Comparison of ENCODE assay signal across 8 cellular contexts in genomic region chr10:132418520-132419416, GRCh38. TPM values are rescaled to one million over a fixed set of nuclear protein-coding genes. Genes with fewer than 3 reads are reported as not detected.
DNase-seq lines count a peak whose midpoint lies in the region; ATAC-seq and TF ChIP-seq lines count a peak whose summit lies in the region.

No MANE protein-coding gene starts in this region.

- H3K36me3 Mint-ChIP-seq in natural killer cell treated with Interleukin-12 subunit alpha and Interleukin-12 subunit beta and Interleukin-15 and Interleukin-18, amount 100 ng/mL, for 72 hours: peaks cover 8% of the 10 kb centered on the region

- no peak overlapping the region for H2BK120ac ChIP-seq in neuronal stem cell (ENCODE audit: low read depth, low read length)

- no peak overlapping the region for H4K91ac ChIP-seq in neuronal stem cell (ENCODE audit: low read depth, low read length, poor library complexity)

- peaks cover 2% of the 10 kb centered on the region for H3K79me1 ChIP-seq in neuronal stem cell (ENCODE audit: low read depth, low read length)

- H2AK5ac ChIP-seq in neuronal stem cell (ENCODE audit: low read depth, low read length): peak overlapping the region; percentile 89

- no peaks in the 10 kb centered on the region for H3K27me3 Mint-ChIP-seq in natural killer cell treated with Interleukin-12 subunit alpha and Interleukin-12 subunit beta and Interleukin-15 and Interleukin-18, amount 100 ng/mL, for 72 hours

- peak overlapping the region; percentile 82 for H2BK5ac ChIP-seq in neuronal stem cell (ENCODE audit: low read length)

- H2BK15ac ChIP-seq in neuronal stem cell (ENCODE audit: low read length): peak overlapping the region; percentile 33

- DNase-seq in DND-41: no peak
- DNase-seq in NCI-H146 (lab: John Stamatoyannopoulos, UW): peak; percentile 67
- DNase-seq in neuronal stem cell (ENCODE audit: low spot score): no peak
- no peak for DNase-seq in RKO (ENCODE audit: low spot score)
- DNase-seq in stimulated activated CD4-positive, alpha-beta T cell treated with anti-CD3 and anti-CD28 coated beads, Interleukin-2, amount 100 ng/mL, for 24 hours: no peak
- no peak for DNase-seq in natural killer cell treated with Interleukin-12 subunit alpha and Interleukin-12 subunit beta and Interleukin-15 and Interleukin-18, amount 100 ng/mL, for 72 hours (ENCODE audit: low spot score)

- H3K4me1 ChIP-seq in DND-41 (ENCODE audit: insufficient read depth, low read length) (no peaks in the 10 kb centered on the region), duodenal mucosa (ENCODE audit: control insufficient read depth in 1 of 2, insufficient read depth in 2 of 2, low read length in 2 of 2) (peaks cover 40 to 62% of the 10 kb centered on the region in 2 donors), neuronal stem cell (ENCODE audit: control insufficient read depth in 2 of 2, insufficient read depth in 1 of 2, low read depth in 1 of 2, low read length in 2 of 2) (peaks cover 13 to 40% of the 10 kb centered on the region in 2 donors)

- ATAC-seq in DND-41 (ENCODE audit: insufficient read depth, low read depth): peak; percentile 23; the same call in 1 of the 3 replicates
- no peak for ATAC-seq in GM21367 (IDR thresholded peaks at IDR 0.05; ENCODE audit: unreplicated experiment)
- no peak for ATAC-seq in natural killer cell treated with Interleukin-12 subunit alpha and Interleukin-12 subunit beta and Interleukin-15 and Interleukin-18, amount 100 ng/mL, for 72 hours

- no peak overlapping the region for H3K4me3 ChIP-seq in DND-41 (ENCODE audit: low read depth in 1 of 2, low read length in 2 of 2)
- H3K4me3 ChIP-seq in duodenal mucosa (ENCODE audit: low read depth in 1 of 2, low read length in 2 of 2): no peak overlapping the region
- no peak overlapping the region for H3K4me3 ChIP-seq in neuronal stem cell (ENCODE audit: low read length in 2 of 2)

- H4K20me1 ChIP-seq in DND-41 (ENCODE audit: insufficient read depth, low read length): peaks cover 18% of the 10 kb centered on the region

- peak overlapping the region; percentile 89 for H2BK12ac ChIP-seq in neuronal stem cell (ENCODE audit: low read length)

- no peak for TF ChIP-seq CTCF in DND-41 (IDR thresholded peaks at IDR 0.05; ENCODE audit: borderline replicate concordance, extremely low read depth, low read length, poor library complexity, severe bottlenecking)

- no peaks in the 10 kb centered on the region for H3K27me3 ChIP-seq in DND-41 (ENCODE audit: insufficient read depth, low read length, poor library complexity)
- H3K27me3 ChIP-seq in duodenal mucosa (ENCODE audit: control insufficient read depth in 1 of 2, insufficient read depth in 2 of 2, low read length in 2 of 2): no peaks in the 10 kb centered on the region
- H3K27me3 ChIP-seq in neuronal stem cell (ENCODE audit: control insufficient read depth in 3 of 3, insufficient read depth in 3 of 3, low read depth in 1 of 3, low read length in 3 of 3): peaks cover 0 to 2% (median 0%) of the 10 kb centered on the region in 3 experiments

- no peak overlapping the region for H3K4me2 ChIP-seq in DND-41 (ENCODE audit: insufficient read depth, low read length)
- H3K4me2 ChIP-seq in neuronal stem cell (ENCODE audit: insufficient read depth, low read length, poor library complexity, severe bottlenecking): peak overlapping the region; percentile 4

- H4K8ac ChIP-seq in neuronal stem cell (ENCODE audit: low read depth, low read length): peak overlapping the region; percentile 65

- WGBS in neuronal stem cell (ENCODE audit: extremely low coverage in 2 of 2, insufficient read length in 2 of 2, insufficient replicate concordance in 1 of 2), 2 donors: no CpG with 5 or more reads among the region's 18 CpGs

- no peak overlapping the region for H3K4ac ChIP-seq in neuronal stem cell (ENCODE audit: low read length)

- H3K36me3 ChIP-seq in DND-41 (ENCODE audit: insufficient read depth, low read length): peaks cover 7% of the 10 kb centered on the region; the same call in 1 of the 2 replicates
- H3K36me3 ChIP-seq in duodenal mucosa (ENCODE audit: control insufficient read depth in 1 of 2, insufficient read depth in 2 of 2, low read length in 2 of 2): peaks cover 0 to 6% of the 10 kb centered on the region in 2 donors
- peaks cover 2 to 4% of the 10 kb centered on the region in 2 donors for H3K36me3 ChIP-seq in neuronal stem cell (replicated peaks in 1 of 2; ENCODE audit: control insufficient read depth in 2 of 2, insufficient read depth in 2 of 2, low read length in 2 of 2)

- peaks cover 21 to 36% of the 10 kb centered on the region in 2 donors for H3K4me1 Mint-ChIP-seq in natural killer cell treated with Interleukin-12 subunit alpha and Interleukin-12 subunit beta and Interleukin-15 and Interleukin-18, amount 100 ng/mL, for 72 hours (ENCODE audit: low read depth in 2 of 2)

- H2AFZ ChIP-seq in DND-41 (ENCODE audit: low read depth, low read length) (no peak overlapping the region), neuronal stem cell (ENCODE audit: low read length) (no peak overlapping the region)

- no peaks in the 10 kb centered on the region for H3K9me3 Mint-ChIP-seq in natural killer cell treated with Interleukin-12 subunit alpha and Interleukin-12 subunit beta and Interleukin-15 and Interleukin-18, amount 100 ng/mL, for 72 hours

- no peak overlapping the region for H3K4me3 Mint-ChIP-seq in natural killer cell treated with Interleukin-12 subunit alpha and Interleukin-12 subunit beta and Interleukin-15 and Interleukin-18, amount 100 ng/mL, for 72 hours

- H3K18ac ChIP-seq in neuronal stem cell (ENCODE audit: low read length): peak overlapping the region; percentile 92

- H3K9me3 ChIP-seq in DND-41 (ENCODE audit: insufficient read depth, low read length, severe bottlenecking): no peaks in the 10 kb centered on the region
- H3K9me3 ChIP-seq in duodenal mucosa (ENCODE audit: control insufficient read depth in 1 of 2, low read length in 2 of 2): no peaks in the 10 kb centered on the region
- peaks cover 0 to 3% of the 10 kb centered on the region in 2 donors for H3K9me3 ChIP-seq in neuronal stem cell (replicated peaks in 1 of 2; ENCODE audit: control insufficient read depth in 2 of 2, insufficient read depth in 1 of 2, low read depth in 1 of 2, low read length in 2 of 2)

- H3K27ac ChIP-seq in DND-41 (ENCODE audit: low read length) (no peak overlapping the region), duodenal mucosa (ENCODE audit: low read depth, low read length) (peak overlapping the region; percentile 73), neuronal stem cell (replicated peaks; ENCODE audit: low read length) (peak overlapping the region; percentile 17)

- H3K9ac ChIP-seq in DND-41 (ENCODE audit: low read depth, low read length): no peak overlapping the region
- peak overlapping the region; percentile 64 to 65 for H3K9ac ChIP-seq in duodenal mucosa (ENCODE audit: low read depth in 1 of 2, low read length in 2 of 2)
- no peak overlapping the region for H3K9ac ChIP-seq in neuronal stem cell (ENCODE audit: low read depth, low read length, poor library complexity)

- peak overlapping the region; percentile 79 for H3K14ac ChIP-seq in neuronal stem cell (ENCODE audit: low read length)

- no peak overlapping the region for H3K27ac Mint-ChIP-seq in natural killer cell treated with Interleukin-12 subunit alpha and Interleukin-12 subunit beta and Interleukin-15 and Interleukin-18, amount 100 ng/mL, for 72 hours

- H3K23ac ChIP-seq in neuronal stem cell (ENCODE audit: low read depth, low read length, poor library complexity): peak overlapping the region; percentile 91

- no peaks in the 10 kb centered on the region for H3K79me2 ChIP-seq in DND-41 (ENCODE audit: insufficient read depth, low read length)

RNA-seq across cellular contexts. Expression of gene PWWP2B, which starts 21.8 kb away (rescaled TPM):
- polyA plus RNA-seq in neuronal stem cell (2013, experiment 1 of 2): 2.1 TPM
- polyA plus RNA-seq in neuronal stem cell (2013, experiment 2 of 2): 2.0 TPM
- total RNA-seq in natural killer cell treated with Interleukin-12 subunit alpha and Interleukin-12 subunit beta and Interleukin-15 and Interleukin-18, amount 100 ng/mL, for 72 hours: 10 to 100 TPM; 15.2 to 17.9 TPM

Comparison
In these comparisons a context has a peak if more than half of its experiments do, and no peak if none do; other contexts are left out.
1. H3K9ac ChIP-seq: peak in duodenal mucosa (2 of 2); none in DND-41 (single experiment) and neuronal stem cell (single experiment).